Comparison of ENCODE assay signal across 8 cellular contexts in the genomic region with DNA sequence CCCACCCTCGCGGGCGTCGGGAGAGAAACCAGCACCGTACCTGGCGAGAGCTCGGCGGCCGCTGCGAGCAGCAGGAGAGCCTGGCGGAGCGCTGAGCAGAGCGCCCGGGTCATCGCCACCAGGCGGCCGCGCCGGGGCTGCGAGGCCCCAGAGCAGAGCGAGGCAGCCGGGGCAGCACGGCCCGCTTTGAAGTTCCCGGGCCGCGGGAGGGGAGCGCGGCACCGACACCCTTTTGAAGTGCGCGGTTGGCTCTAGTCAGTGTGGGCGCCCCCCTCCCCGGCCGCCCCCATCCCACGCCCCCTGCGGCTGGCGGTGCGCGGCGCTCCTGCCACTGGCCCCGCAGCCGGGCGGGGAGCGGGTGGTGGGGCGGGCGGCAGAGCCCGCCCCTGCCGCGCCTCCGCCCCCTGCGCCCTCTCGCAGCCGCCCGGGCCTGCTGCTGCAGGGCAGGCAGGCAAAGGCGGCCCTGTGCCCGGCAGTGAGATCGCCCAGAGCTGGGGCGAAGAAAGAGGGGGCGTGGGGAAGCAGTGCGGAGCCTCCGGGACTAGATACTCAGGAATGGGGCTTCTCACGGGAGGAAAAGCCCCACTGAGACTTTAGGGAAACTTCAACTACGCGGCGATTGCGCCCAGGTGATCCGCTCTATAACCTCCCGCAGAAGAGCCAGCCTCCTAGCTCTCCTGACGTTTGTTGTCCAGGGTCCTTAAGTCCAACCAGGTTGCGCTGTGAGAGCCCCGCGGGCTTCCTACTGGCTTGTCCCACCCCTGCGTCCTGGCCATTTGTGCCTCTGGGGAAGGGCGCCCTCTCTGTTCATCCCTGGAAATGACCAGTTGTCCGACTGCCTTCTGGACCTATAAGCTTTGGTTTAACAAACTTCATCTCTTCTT. TPM values are rescaled to one million over a fixed set of nuclear protein-coding genes. Genes with fewer than 3 reads are reported as not detected.
DNase-seq lines count a peak whose midpoint lies in the region; ATAC-seq and TF ChIP-seq lines count a peak whose summit lies in the region.

ACVR1C (minus strand) TSS at position 333 of the 884 bp plus-strand sequence; CDS start at position 113, 220 bp downstream.

- H3K27me3 ChIP-seq in suprapubic skin = no peaks in the 10 kb centered on the region

- H3K4me1 ChIP-seq in suprapubic skin = peaks cover 14% of the 10 kb centered on the region

- H3K36me3 ChIP-seq in suprapubic skin = no peaks in the 10 kb centered on the region

- WGBS in suprapubic skin = under 1% methylated on average over 21 of the region's 76 CpGs

- peak; percentile 95 for ATAC-seq in GM21526 (IDR thresholded peaks at IDR 0.05; ENCODE audit: low FRiP score, unreplicated experiment)

- peak; percentile 38 for DNase-seq in DMS153 treated with DMSO at 0.1 percent for 48 hours (lab: John Stamatoyannopoulos, UW; ENCODE audit: unreplicated experiment)
- peak; percentile 92 for DNase-seq in HuH-7 (ENCODE audit: low spot score)
- peak; percentile 41 to 55 for DNase-seq in SHP77 (lab: John Stamatoyannopoulos, UW)
- peak; percentile 72 for DNase-seq in activated naive CD4-positive, alpha-beta T cell treated with anti-CD3 and anti-CD28 coated beads, Interleukin-2, amount 50 U/mL, for 16 hours
- DNase-seq in globus pallidus (ENCODE audit: low spot score) = peak; percentile 81
- DNase-seq in occipital lobe (lab: John Stamatoyannopoulos, UW) = peak; percentile 50
- peak; percentile 63 to 78 for DNase-seq in suprapubic skin (ENCODE audit: low spot score in 2 of 2)

- H3K27ac ChIP-seq in suprapubic skin = no peak within 1 kb of the TSS

- no peaks in the 10 kb centered on the region for H3K9me3 ChIP-seq in suprapubic skin

- H3K4me3 ChIP-seq in suprapubic skin = peak within 1 kb of the TSS; percentile 65

- TF ChIP-seq POLR2A in suprapubic skin (IDR thresholded peaks at IDR 0.05) = no peak

- TF ChIP-seq CTCF in suprapubic skin (IDR thresholded peaks at IDR 0.05) = peak in 1 of 2 donors; percentile 59

- no peak for TF ChIP-seq EP300 in suprapubic skin (IDR thresholded peaks at IDR 0.05)

RNA-seq across cellular contexts. Expression of gene ACVR1C, which starts in this region (rescaled TPM):
- 20.7 TPM for total RNA-seq in occipital lobe
- 1 to 10 TPM in 2 of 4 donors, under 1 TPM in 2; 0.44 to 1.9 (median 0.92) TPM for total RNA-seq in suprapubic skin

Comparison
In these comparisons a context has a peak if more than half of its experiments do, and no peak if none do; other contexts are left out.
1. DNase-seq: peak in every context shown above with its lines; median percentile 92 in HuH-7; 81 in globus pallidus; 72 in activated naive CD4-positive, alpha-beta T cell treated with anti-CD3 and anti-CD28 coated beads, Interleukin-2, amount 50 U/mL, for 16 hours; 70 in suprapubic skin; 50 in occipital lobe; 48 in SHP77; 38 in DMS153 treated with DMSO at 0.1 percent for 48 hours.